In the genomic region with DNA sequence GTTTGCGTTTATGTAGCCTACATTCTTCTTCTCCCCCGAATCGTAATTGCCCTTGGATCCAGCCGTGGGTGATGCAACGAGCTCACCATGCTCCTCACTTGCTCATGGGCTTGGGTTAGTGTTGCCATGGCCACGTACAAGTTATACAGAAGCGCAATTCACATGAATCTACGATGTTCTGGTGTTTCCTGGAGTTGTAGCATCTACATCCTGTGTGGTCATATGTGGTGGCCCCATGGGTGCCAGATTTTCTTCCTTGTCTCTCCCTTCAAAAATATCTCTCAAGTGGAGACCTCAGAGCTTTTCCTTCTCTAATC, we compare ENCODE assay signal across 14 cellular contexts.
DNase-seq lines count a peak whose midpoint lies in the region; ATAC-seq and TF ChIP-seq lines count a peak whose summit lies in the region.
"Had no signal": no experiment of that assay in that cellular context is flagged by ENCODE, and none has a peak within 500 bp of the region (broad histone marks: within the 10 kb centered on the region; RNA-seq: fewer than 3 reads in every experiment).

No MANE protein-coding gene starts in this region.

- no peak overlapping the region for H3K27ac ChIP-seq in CD4-positive, CD25-positive, alpha-beta regulatory T cell (ENCODE audit: insufficient read depth, low read length, poor library complexity, severe bottlenecking)
- no peak overlapping the region for H3K27ac ChIP-seq in uterus
- H3K27ac ChIP-seq: vagina had no signal

- intact Hi-C loops in uterus (cut with DNase I; ENCODE audit: low total_unique reads) = no loop called here

- TF ChIP-seq POLR2A in uterus (IDR thresholded peaks at IDR 0.05) = no peak

- peak overlapping the region in 1 of 4 donors; percentile 16 for H3K4me3 Mint-ChIP-seq in CD4-positive, CD25-positive, alpha-beta regulatory T cell
- H3K4me3 Mint-ChIP-seq in HFFc6 = peak overlapping the region; percentile 67
- H3K4me3 Mint-ChIP-seq in activated CD8-positive, alpha-beta T cell treated with anti-CD3 and anti-CD28 coated beads, Interleukin-2, amount 10 ng/mL, durations not matched to agents 7 days and 5 days = peak overlapping the region; percentile 20
- H3K4me3 Mint-ChIP-seq in naive B cell = peak overlapping the region in 1 of 8 donors; percentile 59
- H3K4me3 Mint-ChIP-seq: nephron had no signal

- POLR2A ChIA-PET in activated CD8-positive, alpha-beta T cell treated with anti-CD3 and anti-CD28 coated beads, Interleukin-2, amount 10 ng/mL, durations not matched to agents 7 days and 5 days (lab: Charles Lee) = interaction anchor here (1.0 to 1.2 kb wide), 3 partner anchors 8 to 115 kb away, joined by 3 to 9 read pairs (median 3); a partner anchor contains a TSS

- peaks cover 0 to 4% (median 0%) of the 10 kb centered on the region in 7 donors for H3K9me3 Mint-ChIP-seq in CD4-positive, CD25-positive, alpha-beta regulatory T cell
- H3K9me3 Mint-ChIP-seq in HFFc6 (peaks cover 4% of the 10 kb centered on the region; the same call in 1 of the 2 replicates), naive B cell (no peaks in the 10 kb centered on the region)
- no peaks in the 10 kb centered on the region for H3K9me3 Mint-ChIP-seq in activated CD8-positive, alpha-beta T cell treated with anti-CD3 and anti-CD28 coated beads, Interleukin-2, amount 10 ng/mL, durations not matched to agents 7 days and 5 days (ENCODE audit: insufficient read depth)
- H3K9me3 Mint-ChIP-seq: nephron had no signal

- H3K27me3 ChIP-seq in CD4-positive, CD25-positive, alpha-beta regulatory T cell (ENCODE audit: control insufficient read depth, insufficient read depth, low read length) = no peaks in the 10 kb centered on the region
- H3K27me3 ChIP-seq in uterus = no peaks in the 10 kb centered on the region
- H3K27me3 ChIP-seq: vagina had no signal

- CTCF ChIA-PET in activated CD8-positive, alpha-beta T cell treated with anti-CD3 and anti-CD28 coated beads, Interleukin-2, amount 10 ng/mL, durations not matched to agents 7 days and 5 days (lab: Charles Lee) = interaction anchor here (0.6 to 1.1 kb wide), 3 partner anchors 8 to 208 kb away, joined by 3 read pairs; a partner anchor contains a TSS

- no peaks in the 10 kb centered on the region for H3K36me3 ChIP-seq in CD4-positive, CD25-positive, alpha-beta regulatory T cell (ENCODE audit: control insufficient read depth, insufficient read depth, low read length)
- no peaks in the 10 kb centered on the region for H3K36me3 ChIP-seq in uterus
- H3K36me3 ChIP-seq: vagina had no signal

- H3K9me3 ChIP-seq in CD4-positive, CD25-positive, alpha-beta regulatory T cell (ENCODE audit: control insufficient read depth in 2 of 2, low read length in 2 of 2) = no peaks in the 10 kb centered on the region
- no peaks in the 10 kb centered on the region for H3K9me3 ChIP-seq in uterus
- H3K9me3 ChIP-seq: vagina had no signal

- H3K27me3 Mint-ChIP-seq in CD4-positive, CD25-positive, alpha-beta regulatory T cell = no peaks in the 10 kb centered on the region
- H3K27me3 Mint-ChIP-seq in HFFc6 (ENCODE audit: insufficient read depth) (peaks cover 18% of the 10 kb centered on the region), naive B cell (no peaks in the 10 kb centered on the region)
- no peaks in the 10 kb centered on the region for H3K27me3 Mint-ChIP-seq in activated CD8-positive, alpha-beta T cell treated with anti-CD3 and anti-CD28 coated beads, Interleukin-2, amount 10 ng/mL, durations not matched to agents 7 days and 5 days (ENCODE audit: low read depth)

- H3K4me3 ChIP-seq in CD4-positive, CD25-positive, alpha-beta regulatory T cell (ENCODE audit: low read depth, low read length) = no peak overlapping the region
- no peak overlapping the region for H3K4me3 ChIP-seq in uterus
- H3K4me3 ChIP-seq: vagina had no signal

- ATAC-seq in CD4-positive, CD25-positive, alpha-beta regulatory T cell (ENCODE audit: low read depth in 2 of 2) = peak; percentile 48 to 58
- ATAC-seq in activated CD8-positive, alpha-beta T cell treated with anti-CD3 and anti-CD28 coated beads, Interleukin-2, amount 10 ng/mL, durations not matched to agents 7 days and 5 days = peak; percentile 97
- peak; percentile 75 to 86 for ATAC-seq in naive B cell (ENCODE audit: low read depth in 2 of 2)
- no peak for ATAC-seq in HG03196 (IDR thresholded peaks at IDR 0.05; ENCODE audit: unreplicated experiment)

- TF ChIP-seq CTCF in HFFc6 (IDR thresholded peaks at IDR 0.05) = no peak
- no peak for TF ChIP-seq CTCF in uterus (IDR thresholded peaks at IDR 0.05)

- H3K4me1 Mint-ChIP-seq in CD4-positive, CD25-positive, alpha-beta regulatory T cell = peaks cover 23 to 53% (median 34%) of the 10 kb centered on the region in 4 donors
- peaks cover 100% of the 10 kb centered on the region for H3K4me1 Mint-ChIP-seq in HFFc6 (ENCODE audit: low read depth)
- peaks cover 36% of the 10 kb centered on the region for H3K4me1 Mint-ChIP-seq in activated CD8-positive, alpha-beta T cell treated with anti-CD3 and anti-CD28 coated beads, Interleukin-2, amount 10 ng/mL, durations not matched to agents 7 days and 5 days (ENCODE audit: low read depth)
- peaks cover 37 to 40% (median 39%) of the 10 kb centered on the region in 3 donors for H3K4me1 Mint-ChIP-seq in naive B cell

- peak overlapping the region in 2 of 3 donors; percentile 58 to 83 for H3K27ac Mint-ChIP-seq in CD4-positive, CD25-positive, alpha-beta regulatory T cell
- H3K27ac Mint-ChIP-seq in HFFc6 (peak overlapping the region; percentile 82), naive B cell (peak overlapping the region in 3 of 6 donors; percentile 6 to 29 (median 19))
- peak overlapping the region; percentile 80 for H3K27ac Mint-ChIP-seq in activated CD8-positive, alpha-beta T cell treated with anti-CD3 and anti-CD28 coated beads, Interleukin-2, amount 10 ng/mL, durations not matched to agents 7 days and 5 days
- H3K27ac Mint-ChIP-seq: nephron had no signal

- no peaks in the 10 kb centered on the region for H3K4me1 ChIP-seq in CD4-positive, CD25-positive, alpha-beta regulatory T cell (ENCODE audit: control insufficient read depth, insufficient read depth, low read length, poor library complexity, severe bottlenecking)
- no peaks in the 10 kb centered on the region for H3K4me1 ChIP-seq in uterus

- peaks cover 19% of the 10 kb centered on the region for H3K36me3 Mint-ChIP-seq in CD4-positive, CD25-positive, alpha-beta regulatory T cell
- H3K36me3 Mint-ChIP-seq in HFFc6 (ENCODE audit: low read depth) = peaks cover 68% of the 10 kb centered on the region
- peaks cover 35% of the 10 kb centered on the region for H3K36me3 Mint-ChIP-seq in activated CD8-positive, alpha-beta T cell treated with anti-CD3 and anti-CD28 coated beads, Interleukin-2, amount 10 ng/mL, durations not matched to agents 7 days and 5 days (ENCODE audit: low read depth)
- H3K36me3 Mint-ChIP-seq in naive B cell = peaks cover 10 to 21% of the 10 kb centered on the region in 2 donors

- DNase-seq in CD4-positive, CD25-positive, alpha-beta regulatory T cell = peak in 1 of 3 donors; percentile 72
- DNase-seq in HFFc6 (no peak), naive B cell (no peak), HK-2 (ENCODE audit: unreplicated experiment) (no peak), uterus (no peak), NCI-H2081 (lab: John Stamatoyannopoulos, UW) (no peak)
- DNase-seq in activated CD8-positive, alpha-beta T cell treated with anti-CD3 and anti-CD28 coated beads, Interleukin-2, amount 10 ng/mL, durations not matched to agents 7 days and 5 days = peak; percentile 85
- DNase-seq: DMS153; effector CD4-positive, alpha-beta T cell; H7; NCI-H1930 had no signal
